11 cellular contexts compared by ENCODE assay signal in genomic region chr4:76987153-76987562, GRCh38. TPM values are rescaled to one million over a fixed set of nuclear protein-coding genes. Genes with fewer than 3 reads are reported as not detected.
DNase-seq lines count a peak whose midpoint lies in the region; ATAC-seq and TF ChIP-seq lines count a peak whose summit lies in the region.
"Had no signal": no experiment of that assay in that cellular context is flagged by ENCODE, and none has a peak within 500 bp of the region (broad histone marks: within the 10 kb centered on the region; RNA-seq: fewer than 3 reads in every experiment).

No MANE protein-coding gene starts in this region.

- H3K27me3 ChIP-seq in lower lobe of right lung (ENCODE audit: low read depth) (no peaks in the 10 kb centered on the region), vagina (no peaks in the 10 kb centered on the region)

- TF ChIP-seq CTCF in lower lobe of right lung (IDR thresholded peaks at IDR 0.05) (no peak), vagina (IDR thresholded peaks at IDR 0.05) (no peak)

- intact Hi-C loops in lower lobe of right lung (cut with DNase I) (no loop called here), vagina (cut with DNase I) (no loop called here)

- H3K36me3 ChIP-seq in lower lobe of right lung (no peaks in the 10 kb centered on the region), vagina (no peaks in the 10 kb centered on the region)
- H3K36me3 ChIP-seq: neutrophil had no signal

- TF ChIP-seq POLR2A in vagina (IDR thresholded peaks at IDR 0.05) = no peak

- peaks cover 6% of the 10 kb centered on the region for H3K36me3 Mint-ChIP-seq in central memory CD8-positive, alpha-beta T cell (ENCODE audit: insufficient read depth)

- H3K27me3 Mint-ChIP-seq in stimulated activated naive CD8-positive, alpha-beta T cell treated with anti-CD3 and anti-CD28 coated beads, Interleukin-15, amount 100 ng/mL, for 72 hours = no peaks in the 10 kb centered on the region
- no peaks in the 10 kb centered on the region for H3K27me3 Mint-ChIP-seq in central memory CD8-positive, alpha-beta T cell

- no peak for ATAC-seq in stimulated activated naive CD8-positive, alpha-beta T cell treated with anti-CD3 and anti-CD28 coated beads, Interleukin-15, amount 100 ng/mL, for 72 hours
- no peak for ATAC-seq in stimulated activated naive CD8-positive, alpha-beta T cell treated with anti-CD3 and anti-CD28 coated beads, Interleukin-15, Interleukin-2, amounts not matched to agents 100 U/mL and 50 U/mL, for 24 hours
- no peak for ATAC-seq in central memory CD8-positive, alpha-beta T cell (replicated peaks; ENCODE audit: extremely low read depth, poor library complexity, severe bottlenecking)
- ATAC-seq in lower lobe of right lung = no peak
- no peak for ATAC-seq in activated CD4-positive, CD25-positive, alpha-beta regulatory T cell treated with anti-CD3 and anti-CD28 coated beads, Interleukin-2, amount 50 U/mL, for 24 hours

- peak overlapping the region in 1 of 2 donors; percentile 0 for H3K4me3 Mint-ChIP-seq in stimulated activated naive CD8-positive, alpha-beta T cell treated with anti-CD3 and anti-CD28 coated beads, Interleukin-15, amount 100 ng/mL, for 72 hours
- H3K4me3 Mint-ChIP-seq in central memory CD8-positive, alpha-beta T cell = no peak overlapping the region

- peaks cover 84% of the 10 kb centered on the region for H3K4me1 ChIP-seq in lower lobe of right lung
- peaks cover 46% of the 10 kb centered on the region for H3K4me1 ChIP-seq in vagina

- no peak overlapping the region for H3K4me3 ChIP-seq in lower lobe of right lung
- H3K4me3 ChIP-seq in vagina = no peak overlapping the region

- H3K9me3 Mint-ChIP-seq in stimulated activated naive CD8-positive, alpha-beta T cell treated with anti-CD3 and anti-CD28 coated beads, Interleukin-15, amount 100 ng/mL, for 72 hours = peaks cover 5 to 7% of the 10 kb centered on the region in 2 donors
- H3K9me3 Mint-ChIP-seq in central memory CD8-positive, alpha-beta T cell = no peaks in the 10 kb centered on the region

- H3K27ac ChIP-seq in lower lobe of right lung (peak overlapping the region; percentile 20), vagina (peak overlapping the region; percentile 51)
- H3K27ac ChIP-seq: neutrophil had no signal

- DNase-seq in stimulated activated naive CD8-positive, alpha-beta T cell treated with anti-CD3 and anti-CD28 coated beads, Interleukin-15, amount 100 ng/mL, for 72 hours = no peak
- DNase-seq in stimulated activated naive CD8-positive, alpha-beta T cell treated with anti-CD3 and anti-CD28 coated beads, Interleukin-15, Interleukin-2, amounts not matched to agents 100 U/mL and 50 U/mL, for 24 hours = no peak
- no peak for DNase-seq in central memory CD8-positive, alpha-beta T cell (ENCODE audit: low spot score in 2 of 2)
- DNase-seq in lower lobe of right lung = no peak
- no peak for DNase-seq in vagina (ENCODE audit: extremely low spot score in 2 of 2)
- DNase-seq in stimulated activated CD4-positive, alpha-beta T cell treated with anti-CD3 and anti-CD28 coated beads, Interleukin-4, amount 100 ng/mL, for 1 hour = no peak
- no peak for DNase-seq in MV-4-11 (lab: John Stamatoyannopoulos, UW)
- DNase-seq: activated naive CD4-positive, alpha-beta T cell treated with anti-CD3 and anti-CD28 coated beads, Interleukin-2, amount 50 U/mL, for 16 hours; GOT3 had no signal

- H3K4me1 Mint-ChIP-seq in stimulated activated naive CD8-positive, alpha-beta T cell treated with anti-CD3 and anti-CD28 coated beads, Interleukin-15, amount 100 ng/mL, for 72 hours = peaks cover 91% of the 10 kb centered on the region
- peaks cover 65% of the 10 kb centered on the region for H3K4me1 Mint-ChIP-seq in central memory CD8-positive, alpha-beta T cell

- H3K9me3 ChIP-seq in lower lobe of right lung (no peaks in the 10 kb centered on the region), vagina (no peaks in the 10 kb centered on the region)
- H3K9me3 ChIP-seq: neutrophil had no signal

- peak overlapping the region; percentile 3 for H3K27ac Mint-ChIP-seq in stimulated activated naive CD8-positive, alpha-beta T cell treated with anti-CD3 and anti-CD28 coated beads, Interleukin-15, amount 100 ng/mL, for 72 hours
- peak overlapping the region; percentile 13 for H3K27ac Mint-ChIP-seq in central memory CD8-positive, alpha-beta T cell (ENCODE audit: low read depth)

RNA-seq across cellular contexts. Expression of gene SEPTIN11, which starts 37.6 kb away (rescaled TPM):
- total RNA-seq in lower lobe of right lung (127 TPM), vagina (111 TPM)
